15 cellular contexts compared by ENCODE assay signal in genomic region chr12:85278598-85279448, GRCh38. TPM values are rescaled to one million over a fixed set of nuclear protein-coding genes. Genes with fewer than 3 reads are reported as not detected.
DNase-seq lines count a peak whose midpoint lies in the region; ATAC-seq and TF ChIP-seq lines count a peak whose summit lies in the region.
"Had no signal": no experiment of that assay in that cellular context is flagged by ENCODE, and none has a peak within 500 bp of the region (broad histone marks: within the 10 kb centered on the region; RNA-seq: fewer than 3 reads in every experiment).

No MANE protein-coding gene starts in this region.

- H3K27me3 ChIP-seq in HUES48 (ENCODE audit: control insufficient read depth, insufficient read depth, low read length) = peaks cover 66% of the 10 kb centered on the region

- ATAC-seq in HG03159 (IDR thresholded peaks at IDR 0.05; ENCODE audit: unreplicated experiment) = no peak

- peak overlapping the region; percentile 85 to 98 (median 90) for H3K4me3 Mint-ChIP-seq in brain
- peak overlapping the region; percentile 94 for H3K4me3 Mint-ChIP-seq in progenitor cell of endocrine pancreas (ENCODE audit: low read depth)

- peaks cover 99% of the 10 kb centered on the region for H3K27me3 Mint-ChIP-seq in brain
- peaks cover 62% of the 10 kb centered on the region for H3K27me3 Mint-ChIP-seq in progenitor cell of endocrine pancreas

- H3K27ac Mint-ChIP-seq in brain (peak overlapping the region in 1 of 5 experiments; percentile 40), progenitor cell of endocrine pancreas (peak overlapping the region; percentile 90)

- H3K36me3 ChIP-seq in HUES48 (ENCODE audit: control insufficient read depth, insufficient read depth, low read length) = no peaks in the 10 kb centered on the region
- H3K36me3 ChIP-seq: right lobe of liver, upper lobe of left lung had no signal

- peaks cover 28% of the 10 kb centered on the region for H3K4me1 ChIP-seq in HUES48 (ENCODE audit: control insufficient read depth, insufficient read depth, low read length)

- TF ChIP-seq CTCF in brain (conservative IDR thresholded peaks at IDR 0.05) (no peak), progenitor cell of endocrine pancreas (IDR thresholded peaks at IDR 0.05; ENCODE audit: unreplicated experiment) (no peak), foreskin fibroblast (IDR thresholded peaks at IDR 0.05; ENCODE audit: low read depth, low read length) (no peak)

- peak; percentile 16 for DNase-seq in iPS-NIHi7 (ENCODE audit: extremely low spot score)
- no peak for DNase-seq in progenitor cell of endocrine pancreas (ENCODE audit: low spot score, unreplicated experiment)
- DNase-seq in HCEC 1CT = no peak
- no peak for DNase-seq in foreskin fibroblast
- DNase-seq in NCI-H446 treated with DMSO at 0.1 percent for 48 hours (lab: John Stamatoyannopoulos, UW) = no peak
- DNase-seq: activated CD4-positive, alpha-beta T cell treated with anti-CD3 and anti-CD28 coated beads for 1 hour; activated naive CD4-positive, alpha-beta T cell treated with Interleukin-2 at 50 U/mL for 16 hours; stimulated activated CD4-positive, alpha-beta T cell treated with anti-CD3 and anti-CD28 coated beads, Interleukin-4, amount 100 ng/mL, for 24 hours; T-helper 1 cell had no signal

- H3K4me1 Mint-ChIP-seq in brain (peaks cover 36% of the 10 kb centered on the region), progenitor cell of endocrine pancreas (ENCODE audit: low read depth) (peaks cover 6% of the 10 kb centered on the region)

- peaks cover 0 to 16% (median 6%) of the 10 kb centered on the region in 5 experiments for H3K9me3 Mint-ChIP-seq in brain
- no peaks in the 10 kb centered on the region for H3K9me3 Mint-ChIP-seq in progenitor cell of endocrine pancreas (ENCODE audit: low read depth)

- peak overlapping the region; percentile 82 for H3K4me3 ChIP-seq in HUES48 (ENCODE audit: low read depth, low read length)
- H3K4me3 ChIP-seq in foreskin fibroblast (ENCODE audit: low read depth in 1 of 2, low read length in 2 of 2) = no peak overlapping the region
- H3K4me3 ChIP-seq: right lobe of liver had no signal

- H3K9ac ChIP-seq in HUES48 (ENCODE audit: low read depth, low read length) = no peak overlapping the region

- H3K27ac ChIP-seq in HUES48 (ENCODE audit: low read depth, low read length) = no peak overlapping the region
- H3K27ac ChIP-seq: right lobe of liver, RWPE1, upper lobe of left lung had no signal

- H3K36me3 Mint-ChIP-seq in brain (no peaks in the 10 kb centered on the region), progenitor cell of endocrine pancreas (ENCODE audit: insufficient read depth) (peaks cover 3% of the 10 kb centered on the region)

- H3K9me3 ChIP-seq in HUES48 (ENCODE audit: control insufficient read depth, insufficient read depth, low read length) = no peaks in the 10 kb centered on the region
- H3K9me3 ChIP-seq: right lobe of liver had no signal

RNA-seq across cellular contexts. Expression of gene ALX1, which starts 1.2 kb away (rescaled TPM):
- polyA plus RNA-seq in brain (ENCODE audit: insufficient read depth, low read depth, low replicate concordance) = not detected
- total RNA-seq in progenitor cell of endocrine pancreas = 3.0 and 3.2 TPM in 2 replicates
- total RNA-seq: right lobe of liver had no signal
